ENCODE assay signal across 8 cellular contexts in genomic region chr6:30357678-30358339, GRCh38. TPM values are rescaled to one million over a fixed set of nuclear protein-coding genes. Genes with fewer than 3 reads are reported as not detected.
A peak's percentile ranks its signal among the peaks of the same experiment; 100 is the strongest.
DNase-seq lines count a peak whose midpoint lies in the region; ATAC-seq and TF ChIP-seq lines count a peak whose summit lies in the region.

No MANE protein-coding gene starts in this region.

- no peaks in the 10 kb centered on the region for H3K9me3 Mint-ChIP-seq in CD8-positive, alpha-beta T cell
- no peaks in the 10 kb centered on the region for H3K9me3 Mint-ChIP-seq in activated T-helper 17 cell treated with anti-CD3 and anti-CD28 coated beads, Interleukin-2, amount 50 U/mL, for 72 hours
- H3K9me3 Mint-ChIP-seq in natural killer cell treated with Interleukin-12 subunit alpha and Interleukin-12 subunit beta and Interleukin-15 and Interleukin-18, amount 100 ng/mL, for 72 hours = no peaks in the 10 kb centered on the region

- H3K9me2 ChIP-seq in OCI-LY7 (ENCODE audit: insufficient read depth, low read length) = no peaks in the 10 kb centered on the region

- no TSS peak for BruUV-seq in OCI-LY7 (replicated peaks; lab: Mats Ljungman, UMichigan)

- peak overlapping the region; percentile 87 for H3K4me3 Mint-ChIP-seq in CD8-positive, alpha-beta T cell
- H3K4me3 Mint-ChIP-seq in activated T-helper 17 cell treated with anti-CD3 and anti-CD28 coated beads, Interleukin-2, amount 50 U/mL, for 72 hours = peak overlapping the region; percentile 80
- H3K4me3 Mint-ChIP-seq in natural killer cell treated with Interleukin-12 subunit alpha and Interleukin-12 subunit beta and Interleukin-15 and Interleukin-18, amount 100 ng/mL, for 72 hours = peak overlapping the region; percentile 86

- H3K27ac Mint-ChIP-seq in CD8-positive, alpha-beta T cell = no peak overlapping the region
- H3K27ac Mint-ChIP-seq in activated T-helper 17 cell treated with anti-CD3 and anti-CD28 coated beads, Interleukin-2, amount 50 U/mL, for 72 hours = no peak overlapping the region
- H3K27ac Mint-ChIP-seq in natural killer cell treated with Interleukin-12 subunit alpha and Interleukin-12 subunit beta and Interleukin-15 and Interleukin-18, amount 100 ng/mL, for 72 hours = no peak overlapping the region

- H4K20me1 ChIP-seq in OCI-LY7 (ENCODE audit: insufficient read depth, low read length) = 0 out of 2 replicates have a peak, but pooled peaks cover 4% of the 10 kb centered on the region

- peaks cover 46% of the 10 kb centered on the region for H3K27me3 Mint-ChIP-seq in CD8-positive, alpha-beta T cell (ENCODE audit: low read depth)
- peaks cover 64% of the 10 kb centered on the region for H3K27me3 Mint-ChIP-seq in activated T-helper 17 cell treated with anti-CD3 and anti-CD28 coated beads, Interleukin-2, amount 50 U/mL, for 72 hours
- H3K27me3 Mint-ChIP-seq in natural killer cell treated with Interleukin-12 subunit alpha and Interleukin-12 subunit beta and Interleukin-15 and Interleukin-18, amount 100 ng/mL, for 72 hours = peaks cover 40 to 52% of the 10 kb centered on the region in 2 donors

- TF ChIP-seq EP300 in suprapubic skin (IDR thresholded peaks at IDR 0.05) = no peak

- no peaks in the 10 kb centered on the region for H3K27me3 ChIP-seq in CD8-positive, alpha-beta T cell (ENCODE audit: insufficient read depth, low read length)
- H3K27me3 ChIP-seq in suprapubic skin = peaks cover 77% of the 10 kb centered on the region

- no peaks in the 10 kb centered on the region for H3K36me3 ChIP-seq in CD8-positive, alpha-beta T cell (ENCODE audit: insufficient read depth, low read length)
- H3K36me3 ChIP-seq in OCI-LY7 (ENCODE audit: insufficient read depth, low read length) (no peaks in the 10 kb centered on the region), suprapubic skin (no peaks in the 10 kb centered on the region)

- H3K4me1 Mint-ChIP-seq in CD8-positive, alpha-beta T cell (ENCODE audit: low read depth) = peaks cover 4% of the 10 kb centered on the region
- peaks cover 6% of the 10 kb centered on the region for H3K4me1 Mint-ChIP-seq in activated T-helper 17 cell treated with anti-CD3 and anti-CD28 coated beads, Interleukin-2, amount 50 U/mL, for 72 hours
- H3K4me1 Mint-ChIP-seq in natural killer cell treated with Interleukin-12 subunit alpha and Interleukin-12 subunit beta and Interleukin-15 and Interleukin-18, amount 100 ng/mL, for 72 hours (ENCODE audit: low read depth in 2 of 2) = peaks cover 8 to 9% of the 10 kb centered on the region in 2 donors

- no peaks in the 10 kb centered on the region for H3K9me3 ChIP-seq in CD8-positive, alpha-beta T cell (ENCODE audit: low read length)
- H3K9me3 ChIP-seq in OCI-LY7 (ENCODE audit: low read length) (no peaks in the 10 kb centered on the region), suprapubic skin (peaks cover 4% of the 10 kb centered on the region)

- peak; percentile 88 for ATAC-seq in CD8-positive, alpha-beta T cell
- peak; percentile 83 for ATAC-seq in activated T-helper 17 cell treated with anti-CD3 and anti-CD28 coated beads, Interleukin-2, amount 50 U/mL, for 72 hours (replicated peaks)
- peak; percentile 66 to 73 for ATAC-seq in natural killer cell treated with Interleukin-12 subunit alpha and Interleukin-12 subunit beta and Interleukin-15 and Interleukin-18, amount 100 ng/mL, for 72 hours
- no peak for ATAC-seq in GM18498 (IDR thresholded peaks at IDR 0.05; ENCODE audit: unreplicated experiment)

- H3K79me2 ChIP-seq in OCI-LY7 (ENCODE audit: insufficient read depth, low read depth, low read length) = no peaks in the 10 kb centered on the region

- no peak overlapping the region for H2AFZ ChIP-seq in OCI-LY7 (ENCODE audit: low read length)

- H3K4me3 ChIP-seq in CD8-positive, alpha-beta T cell (ENCODE audit: low read depth, low read length) = peak overlapping the region; percentile 41
- H3K4me3 ChIP-seq in OCI-LY7 (ENCODE audit: low read depth, low read length, poor library complexity, severe bottlenecking) (no peak overlapping the region), fibroblast of pulmonary artery (replicated peaks; ENCODE audit: low read depth, low read length) (peak overlapping the region; percentile 59), suprapubic skin (peak overlapping the region; percentile 23)

- DNase-seq in CD8-positive, alpha-beta T cell = peak in 6 of 7 experiments; percentile 16 to 65 (median 52)
- DNase-seq in HT-29 (ENCODE audit: low spot score) = peak; percentile 62
- DNase-seq in OCI-LY7 (ENCODE audit: low spot score) = peak; percentile 55
- peak; percentile 89 for DNase-seq in fibroblast of pulmonary artery (ENCODE audit: low read depth)
- DNase-seq in natural killer cell treated with Interleukin-12 subunit alpha and Interleukin-12 subunit beta and Interleukin-15 and Interleukin-18, amount 100 ng/mL, for 72 hours (ENCODE audit: low spot score) = no peak
- DNase-seq in suprapubic skin (ENCODE audit: low spot score in 2 of 2) = no peak

- intact Hi-C loops in CD8-positive, alpha-beta T cell (cut with DNase I, micrococcal nuclease) = loop anchor here (1.0 to 10.0 kb wide), 3 partner anchors 39 to 377 kb away; no protein-coding TSS in a partner anchor
- intact Hi-C loops in OCI-LY7 (cut with micrococcal nuclease; ENCODE audit: unreplicated experiment) = loop anchor here (1.0 kb wide), 1 partner anchor 39 kb away; no protein-coding TSS in a partner anchor

- POLR2A ChIA-PET in CD8-positive, alpha-beta T cell (lab: Charles Lee) = interaction anchor here (0.6 to 1.3 kb wide), 2 partner anchors 10 to 179 kb away, joined by 3 to 6 read pairs; no protein-coding TSS in a partner anchor
- POLR2A ChIA-PET in OCI-LY7 (lab: Charles Lee) = interaction anchor here (1.0 kb wide), 1 partner anchor 16 kb away, joined by 3 read pairs; no protein-coding TSS in a partner anchor

- WGBS in suprapubic skin = 5% methylated on average over 34 of the region's 34 CpGs

- no peak for TF ChIP-seq POLR2A in suprapubic skin (IDR thresholded peaks at IDR 0.05)

- H3K27ac ChIP-seq in CD8-positive, alpha-beta T cell (ENCODE audit: low read depth, low read length) = no peak overlapping the region
- H3K27ac ChIP-seq in OCI-LY7 (ENCODE audit: low read depth, low read length, poor library complexity, severe bottlenecking) = no peak overlapping the region
- H3K27ac ChIP-seq in suprapubic skin = no peak overlapping the region

- no peaks in the 10 kb centered on the region for H3K36me3 Mint-ChIP-seq in CD8-positive, alpha-beta T cell
- H3K36me3 Mint-ChIP-seq in activated T-helper 17 cell treated with anti-CD3 and anti-CD28 coated beads, Interleukin-2, amount 50 U/mL, for 72 hours (ENCODE audit: low read depth) = no peaks in the 10 kb centered on the region
- no peaks in the 10 kb centered on the region for H3K36me3 Mint-ChIP-seq in natural killer cell treated with Interleukin-12 subunit alpha and Interleukin-12 subunit beta and Interleukin-15 and Interleukin-18, amount 100 ng/mL, for 72 hours

- no peak overlapping the region for H3K4me2 ChIP-seq in OCI-LY7 (ENCODE audit: low read length)

- CTCF ChIA-PET in CD8-positive, alpha-beta T cell (lab: Charles Lee) = interaction anchor here (0.9 to 3.5 kb wide), 14 partner anchors 8 to 138 kb away, joined by 3 to 23 read pairs (median 4); no protein-coding TSS in a partner anchor
- CTCF ChIA-PET in OCI-LY7 (lab: Charles Lee; ENCODE audit: unreplicated experiment) = no interaction called here

- TF ChIP-seq CTCF in CD8-positive, alpha-beta T cell (IDR thresholded peaks at IDR 0.05) = peak; percentile 68
- TF ChIP-seq CTCF in OCI-LY7 (conservative IDR thresholded peaks at IDR 0.05; ENCODE audit: low read length) (peak; percentile 87), fibroblast of pulmonary artery (IDR thresholded peaks at IDR 0.05; ENCODE audit: low read length, missing control alignments) (peak; percentile 84), suprapubic skin (IDR thresholded peaks at IDR 0.05) (peak; percentile 22 to 70)

- H3K4me1 ChIP-seq in CD8-positive, alpha-beta T cell (ENCODE audit: insufficient read depth, low read length) = peaks cover 4% of the 10 kb centered on the region
- no peaks in the 10 kb centered on the region for H3K4me1 ChIP-seq in OCI-LY7 (ENCODE audit: insufficient read depth, low read length, poor library complexity, severe bottlenecking)
- H3K4me1 ChIP-seq in suprapubic skin = peaks cover 8% of the 10 kb centered on the region

RNA-seq across cellular contexts. Expression of gene RPP21, which starts 12.9 kb away (rescaled TPM):
- 10 to 100 TPM; 51.0 to 52.4 TPM for total RNA-seq in CD8-positive, alpha-beta T cell
- 111 and 121 TPM in 2 replicates for total RNA-seq in HT-29 (2014; rRNA removed; shearing (Covaris generic))
- total RNA-seq in OCI-LY7 (2014; rRNA removed; shearing (Covaris generic)) = 77.3 and 88.1 TPM in 2 replicates
- total RNA-seq in OCI-LY7 (2022) (50.4 and 51.4 TPM in 2 replicates), suprapubic skin (100 to 1,000 TPM in 1 of 4 donors, 10 to 100 TPM in 3; 71.4 to 106 (median 91.1) TPM)
- total RNA-seq in activated T-helper 17 cell treated with anti-CD3 and anti-CD28 coated beads, Interleukin-2, amount 50 U/mL, for 72 hours = 10 to 100 TPM; 20.8 to 22.9 TPM
- 10 to 100 TPM; 23.2 to 37.8 TPM for total RNA-seq in natural killer cell treated with Interleukin-12 subunit alpha and Interleukin-12 subunit beta and Interleukin-15 and Interleukin-18, amount 100 ng/mL, for 72 hours

RNA-seq across cellular contexts. Expression of gene TRIM39, which starts 31.1 kb away (rescaled TPM):
- 10 to 100 TPM; 50.7 to 58.5 TPM for total RNA-seq in CD8-positive, alpha-beta T cell
- 13.6 and 15.0 TPM in 2 replicates for total RNA-seq in HT-29 (2014; rRNA removed; shearing (Covaris generic))
- total RNA-seq in OCI-LY7 (2014; rRNA removed; shearing (Covaris generic)) = 10.9 and 11.4 TPM in 2 replicates
- total RNA-seq in OCI-LY7 (2022) (13.8 and 17.0 TPM in 2 replicates), suprapubic skin (10 to 100 TPM in 2 of 4 donors, 1 to 10 TPM in 2; 6.6 to 17.8 (median 9.2) TPM)
- 10 to 100 TPM; 12.4 to 16.1 TPM for total RNA-seq in activated T-helper 17 cell treated with anti-CD3 and anti-CD28 coated beads, Interleukin-2, amount 50 U/mL, for 72 hours
- 10 to 100 TPM; 16.6 to 21.4 TPM for total RNA-seq in natural killer cell treated with Interleukin-12 subunit alpha and Interleukin-12 subunit beta and Interleukin-15 and Interleukin-18, amount 100 ng/mL, for 72 hours

Comparison
In these comparisons a context has a peak if more than half of its experiments do, and no peak if none do; other contexts are left out.
1. DNase-seq: peak in CD8-positive, alpha-beta T cell (6 of 7), HT-29 (single experiment), OCI-LY7 (single experiment) and fibroblast of pulmonary artery (single experiment); none in natural killer cell treated with Interleukin-12 subunit alpha and Interleukin-12 subunit beta and Interleukin-15 and Interleukin-18, amount 100 ng/mL, for 72 hours (single experiment) and suprapubic skin (0 of 2).
2. Peak in every context shown above with its lines, with median percentiles within 50 percentile points of each other: H3K4me3 Mint-ChIP-seq and CTCF ChIP-seq.